Comparison of ENCODE assay signal across 2 cellular contexts in the genomic region with DNA sequence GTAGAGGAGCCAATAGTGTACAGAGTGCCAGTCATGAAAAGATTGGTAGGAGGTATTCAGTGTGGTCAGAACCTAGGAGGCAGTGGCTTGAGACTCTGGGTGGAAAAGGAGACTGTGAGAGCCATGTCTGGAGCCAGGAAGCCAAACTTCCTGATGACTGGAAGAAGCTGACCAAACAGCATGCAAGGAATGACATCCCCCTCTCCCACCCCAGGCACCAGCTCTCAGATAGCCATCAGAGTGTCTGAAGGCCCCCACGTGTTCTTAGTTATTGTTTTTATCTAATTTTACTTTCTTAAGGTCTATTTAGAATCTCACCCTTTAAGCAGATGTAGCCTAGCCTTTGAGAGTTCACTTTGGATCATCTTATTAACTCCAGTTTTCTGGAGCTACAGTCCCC.
TF ChIP-seq lines count a peak whose summit lies in the region.

No MANE protein-coding gene starts in this region.

TF ChIP-seq in SK-N-SH, 30 proteins besides CTCF, POLR2A, EP300 and RAD21:
- TF ChIP-seq GABPA (IDR thresholded peaks at IDR 0.05; ENCODE audit: low read depth) (no peak), FOXJ3 (CRISPR knock-in tag; IDR thresholded peaks at IDR 0.05) (no peak), MXI1 (IDR thresholded peaks at IDR 0.05; ENCODE audit: low read depth, low read length) (no peak), USF1 (IDR thresholded peaks at IDR 0.05; ENCODE audit: borderline replicate concordance, low read depth) (no peak), FOSL2 (IDR thresholded peaks at IDR 0.05; ENCODE audit: borderline replicate concordance, low read depth) (no peak), YY1 (IDR thresholded peaks at IDR 0.05; ENCODE audit: low read depth) (no peak)

TF ChIP-seq in SK-N-SH treated with all-trans-retinoic acid at 6 μM for 48 hours, 23 proteins besides CTCF, POLR2A, EP300 and RAD21:
- TF ChIP-seq BACH2 (CRISPR knock-in tag; IDR thresholded peaks at IDR 0.05; ENCODE audit: borderline replicate concordance) (no peak), PPARA (CRISPR knock-in tag; IDR thresholded peaks at IDR 0.05; ENCODE audit: borderline replicate concordance) (no peak), ZFP3 (CRISPR knock-in tag; IDR thresholded peaks at IDR 0.05) (no peak), GLIS3 (CRISPR knock-in tag; IDR thresholded peaks at IDR 0.05) (no peak), ZNF8 (CRISPR knock-in tag; IDR thresholded peaks at IDR 0.05) (no peak), ZNF565 (CRISPR knock-in tag; conservative IDR thresholded peaks at IDR 0.05; ENCODE audit: low read depth) (no peak), ZFP30 (CRISPR knock-in tag; IDR thresholded peaks at IDR 0.05) (no peak), OSR1 (CRISPR knock-in tag; IDR thresholded peaks at IDR 0.05) (no peak), ZNF70 (CRISPR knock-in tag; IDR thresholded peaks at IDR 0.05) (no peak), ISL1 (CRISPR knock-in tag; IDR thresholded peaks at IDR 0.05) (no peak), ARNTL (CRISPR knock-in tag; IDR thresholded peaks at IDR 0.05; ENCODE audit: borderline replicate concordance, low read depth) (no peak), TCF4 (CRISPR knock-in tag; IDR thresholded peaks at IDR 0.05; ENCODE audit: borderline replicate concordance) (no peak), CSDC2 (CRISPR knock-in tag; IDR thresholded peaks at IDR 0.05) (no peak), TOX (CRISPR knock-in tag; IDR thresholded peaks at IDR 0.05; ENCODE audit: borderline replicate concordance) (no peak), ESRRG (CRISPR knock-in tag; IDR thresholded peaks at IDR 0.05) (no peak)
- TF ChIP-seq, protein P1, sequence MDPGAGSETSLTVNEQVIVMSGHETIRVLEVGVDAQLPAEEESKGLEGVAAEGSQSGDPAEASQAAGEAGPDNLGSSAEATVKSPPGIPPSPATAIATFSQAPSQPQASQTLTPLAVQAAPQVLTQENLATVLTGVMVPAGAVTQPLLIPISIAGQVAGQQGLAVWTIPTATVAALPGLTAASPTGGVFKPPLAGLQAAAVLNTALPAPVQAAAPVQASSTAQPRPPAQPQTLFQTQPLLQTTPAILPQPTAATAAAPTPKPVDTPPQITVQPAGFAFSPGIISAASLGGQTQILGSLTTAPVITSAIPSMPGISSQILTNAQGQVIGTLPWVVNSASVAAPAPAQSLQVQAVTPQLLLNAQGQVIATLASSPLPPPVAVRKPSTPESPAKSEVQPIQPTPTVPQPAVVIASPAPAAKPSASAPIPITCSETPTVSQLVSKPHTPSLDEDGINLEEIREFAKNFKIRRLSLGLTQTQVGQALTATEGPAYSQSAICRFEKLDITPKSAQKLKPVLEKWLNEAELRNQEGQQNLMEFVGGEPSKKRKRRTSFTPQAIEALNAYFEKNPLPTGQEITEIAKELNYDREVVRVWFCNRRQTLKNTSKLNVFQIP (CRISPR knock-in tag; IDR thresholded peaks at IDR 0.05; ENCODE audit: borderline replicate concordance, low read depth) = no peak
- TF ChIP-seq, protein P2, sequence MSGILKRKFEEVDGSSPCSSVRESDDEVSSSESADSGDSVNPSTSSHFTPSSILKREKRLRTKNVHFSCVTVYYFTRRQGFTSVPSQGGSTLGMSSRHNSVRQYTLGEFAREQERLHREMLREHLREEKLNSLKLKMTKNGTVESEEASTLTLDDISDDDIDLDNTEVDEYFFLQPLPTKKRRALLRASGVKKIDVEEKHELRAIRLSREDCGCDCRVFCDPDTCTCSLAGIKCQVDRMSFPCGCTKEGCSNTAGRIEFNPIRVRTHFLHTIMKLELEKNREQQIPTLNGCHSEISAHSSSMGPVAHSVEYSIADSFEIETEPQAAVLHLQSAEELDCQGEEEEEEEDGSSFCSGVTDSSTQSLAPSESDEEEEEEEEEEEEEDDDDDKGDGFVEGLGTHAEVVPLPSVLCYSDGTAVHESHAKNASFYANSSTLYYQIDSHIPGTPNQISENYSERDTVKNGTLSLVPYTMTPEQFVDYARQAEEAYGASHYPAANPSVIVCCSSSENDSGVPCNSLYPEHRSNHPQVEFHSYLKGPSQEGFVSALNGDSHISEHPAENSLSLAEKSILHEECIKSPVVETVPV (CRISPR knock-in tag; IDR thresholded peaks at IDR 0.05) = no peak
TF ChIP-seq in SK-N-SH treated with all-trans-retinoic acid at 6 μM for 48 hours: peak in this region for 0.
